ENCODE assay signal across 20 cellular contexts in genomic region chr7:2071133-2071832, GRCh38.
DNase-seq lines count a peak whose midpoint lies in the region; ATAC-seq and TF ChIP-seq lines count a peak whose summit lies in the region.
"Had no signal": no experiment of that assay in that cellular context is flagged by ENCODE, and none has a peak within 500 bp of the region (broad histone marks: within the 10 kb centered on the region; RNA-seq: fewer than 3 reads in every experiment).

No MANE protein-coding gene starts in this region.

- peak overlapping the region; percentile 62 for H3K4me2 ChIP-seq in OCI-LY1 (ENCODE audit: low read length)
- H3K4me2 ChIP-seq: SK-N-SH had no signal

- H3F3A ChIP-seq in OCI-LY1 (ENCODE audit: insufficient read depth, low read length), result no peaks in the 10 kb centered on the region

- 94 to 96% methylated on average over 21 to 25 of the region's 25 CpGs for WGBS in upper lobe of left lung, 2 donors

- CTCF ChIA-PET in activated naive CD4-positive, alpha-beta T cell treated with anti-CD3 and anti-CD28 coated beads, Interleukin-2, amount 10 ng/mL, durations not matched to agents 7 days and 5 days (lab: Charles Lee), result interaction anchor here (0.9 kb wide), 1 partner anchor 276 kb away, joined by 3 read pairs; no protein-coding TSS in a partner anchor

- peak overlapping the region; percentile 40; the same call in 1 of the 2 replicates for H3K9ac ChIP-seq in OCI-LY1 (ENCODE audit: low read length)
- H3K9ac ChIP-seq: SK-N-SH had no signal

- no peaks in the 10 kb centered on the region for H3K27me3 Mint-ChIP-seq in memory B cell
- H3K27me3 Mint-ChIP-seq in activated naive CD4-positive, alpha-beta T cell treated with anti-CD3 and anti-CD28 coated beads, Interleukin-2, amount 10 ng/mL, durations not matched to agents 7 days and 5 days, result peaks cover 3% of the 10 kb centered on the region
- H3K27me3 Mint-ChIP-seq: CD4-positive, CD25-positive, alpha-beta regulatory T cell; T-cell had no signal

- H3K4me3 ChIP-seq in OCI-LY1 (ENCODE audit: low read depth, low read length, poor library complexity, severe bottlenecking) (peak overlapping the region; percentile 52), upper lobe of left lung (no peak overlapping the region)

- H3K4me1 ChIP-seq in OCI-LY1 (ENCODE audit: insufficient read depth, low read length, severe bottlenecking) (peaks cover 61% of the 10 kb centered on the region), upper lobe of left lung (no peaks in the 10 kb centered on the region)

- no peak overlapping the region for H2AFZ ChIP-seq in OCI-LY1 (ENCODE audit: low read length)

- peaks cover 15% of the 10 kb centered on the region; the same call in 1 of the 2 replicates for H3K36me3 ChIP-seq in OCI-LY1 (ENCODE audit: insufficient read depth, low read length)
- peaks cover 0 to 29% (median 18%) of the 10 kb centered on the region in 4 donors for H3K36me3 ChIP-seq in upper lobe of left lung

- DNase-seq in memory B cell (ENCODE audit: low spot score in 2 of 2) (no peak), upper lobe of left lung (no peak), NCI-H1694 (lab: John Stamatoyannopoulos, UW) (no peak)
- no peak for DNase-seq in activated naive CD4-positive, alpha-beta T cell treated with anti-CD3 and anti-CD28 coated beads, Interleukin-2, amount 10 ng/mL, durations not matched to agents 7 days and 5 days
- DNase-seq: ACHN, COR-L47, GDM1, NCI-H187 treated with DMSO at 0.1 percent for 48 hours, NCI-H2227 treated with DMSO at 0.1 percent for 48 hours, NCI-H510A treated with DMSO at 0.1 percent for 48 hours, NCI-H82, PC-3, RPMI8226, SHP77 treated with DMSO at 0.1 percent for 48 hours, SK-N-SH had no signal

- TF ChIP-seq EP300 in upper lobe of left lung (IDR thresholded peaks at IDR 0.05), result no peak

- peak overlapping the region; percentile 69 for H3K4me3 Mint-ChIP-seq in memory B cell
- no peak overlapping the region for H3K4me3 Mint-ChIP-seq in activated naive CD4-positive, alpha-beta T cell treated with anti-CD3 and anti-CD28 coated beads, Interleukin-2, amount 10 ng/mL, durations not matched to agents 7 days and 5 days
- H3K4me3 Mint-ChIP-seq: CD4-positive, CD25-positive, alpha-beta regulatory T cell had no signal

- H3K27ac Mint-ChIP-seq in memory B cell, result no peak overlapping the region
- H3K27ac Mint-ChIP-seq in activated naive CD4-positive, alpha-beta T cell treated with anti-CD3 and anti-CD28 coated beads, Interleukin-2, amount 10 ng/mL, durations not matched to agents 7 days and 5 days, result no peak overlapping the region
- H3K27ac Mint-ChIP-seq: T-cell had no signal

- H3K4me1 Mint-ChIP-seq in memory B cell, result peaks cover 26% of the 10 kb centered on the region
- H3K4me1 Mint-ChIP-seq in activated naive CD4-positive, alpha-beta T cell treated with anti-CD3 and anti-CD28 coated beads, Interleukin-2, amount 10 ng/mL, durations not matched to agents 7 days and 5 days, result peaks cover 5% of the 10 kb centered on the region

- TF ChIP-seq CTCF in OCI-LY1 (IDR thresholded peaks at IDR 0.05; ENCODE audit: low read length), result no peak
- no peak for TF ChIP-seq CTCF in upper lobe of left lung (IDR thresholded peaks at IDR 0.05)

- H3K9me3 ChIP-seq in OCI-LY1 (ENCODE audit: low read length), result no peaks in the 10 kb centered on the region
- H3K9me3 ChIP-seq in upper lobe of left lung, result no peaks in the 10 kb centered on the region
- H3K9me3 ChIP-seq: SK-N-SH had no signal

- no peak for TF ChIP-seq POLR2A in upper lobe of left lung (IDR thresholded peaks at IDR 0.05)

- ATAC-seq in GM18502 (IDR thresholded peaks at IDR 0.05; ENCODE audit: poor library complexity, unreplicated experiment) (peak; percentile 30), memory B cell (ENCODE audit: low read depth) (peak; percentile 16), upper lobe of left lung (ENCODE audit: low FRiP score in 2 of 2) (no peak), HG03521 (IDR thresholded peaks at IDR 0.05; ENCODE audit: unreplicated experiment) (no peak)
- ATAC-seq: PC-3 had no signal

- no peaks in the 10 kb centered on the region for H4K20me1 ChIP-seq in OCI-LY1 (ENCODE audit: insufficient read depth, low read length)

- H3K9me2 ChIP-seq in OCI-LY1 (ENCODE audit: low read depth, low read length), result no peaks in the 10 kb centered on the region
- H3K9me2 ChIP-seq: SK-N-SH had no signal

- no peaks in the 10 kb centered on the region for H3K79me2 ChIP-seq in OCI-LY1 (ENCODE audit: insufficient read depth, low read length)

- H3K9me3 Mint-ChIP-seq in memory B cell, result no peaks in the 10 kb centered on the region
- no peaks in the 10 kb centered on the region for H3K9me3 Mint-ChIP-seq in activated naive CD4-positive, alpha-beta T cell treated with anti-CD3 and anti-CD28 coated beads, Interleukin-2, amount 10 ng/mL, durations not matched to agents 7 days and 5 days
- H3K9me3 Mint-ChIP-seq: CD4-positive, CD25-positive, alpha-beta regulatory T cell; T-cell had no signal

- H3K36me3 Mint-ChIP-seq in memory B cell, result peaks cover 4% of the 10 kb centered on the region
- no peaks in the 10 kb centered on the region for H3K36me3 Mint-ChIP-seq in activated naive CD4-positive, alpha-beta T cell treated with anti-CD3 and anti-CD28 coated beads, Interleukin-2, amount 10 ng/mL, durations not matched to agents 7 days and 5 days

- H3K27me3 ChIP-seq in OCI-LY1 (ENCODE audit: insufficient read depth, low read length) (no peaks in the 10 kb centered on the region), upper lobe of left lung (no peaks in the 10 kb centered on the region)

- H3K27ac ChIP-seq in OCI-LY1 (ENCODE audit: low read depth, low read length, poor library complexity, severe bottlenecking), result peak overlapping the region; percentile 88
- H3K27ac ChIP-seq in upper lobe of left lung, result no peak overlapping the region

Comparison
In these comparisons a context has a peak if more than half of its experiments do, and no peak if none do; other contexts are left out.
1. ATAC-seq: peak in GM18502 (single experiment) and memory B cell (single experiment); none in upper lobe of left lung (0 of 2) and HG03521 (single experiment).